In genomic region chr16:83898463-83899271, GRCh38 we compare ENCODE assay signal across 1 cellular context.
A peak's percentile ranks its signal among the peaks of the same experiment; 100 is the strongest.
TF ChIP-seq lines count a peak whose summit lies in the region.

Gene MLYCD, plus strand, starts transcription at chr16:83899115. Its CDS starts 30 bp downstream, at chr16:83899145.

TF ChIP-seq in K562, 482 proteins besides CTCF, POLR2A, EP300 and RAD21 (continued from another document):
- TF ChIP-seq SAP30 (IDR thresholded peaks at IDR 0.05; ENCODE audit: borderline replicate concordance, insufficient read depth, low read depth, low read length, poor library complexity, severe bottlenecking), result peak; percentile 94
- TF ChIP-seq C11orf30 (IDR thresholded peaks at IDR 0.05; ENCODE audit: low read depth), result no peak
- TF ChIP-seq MYC (IDR thresholded peaks at IDR 0.05; ENCODE audit: low read depth, low read length), result peak; percentile 21; the same call in 1 of the 2 replicates
- no peak for TF ChIP-seq MYC (CRISPR knock-in tag; IDR thresholded peaks at IDR 0.05; ENCODE audit: borderline replicate concordance, low read depth)
- TF ChIP-seq RBM15 (IDR thresholded peaks at IDR 0.05; ENCODE audit: insufficient read depth, low read length), result no peak
- TF ChIP-seq ETV5 (CRISPR knock-in tag; IDR thresholded peaks at IDR 0.05; ENCODE audit: low read depth), result 0 out of 2 replicates have a peak, but pooled peaks have one; percentile 12
- TF ChIP-seq CBX2 (IDR thresholded peaks at IDR 0.05; ENCODE audit: insufficient read depth, low read length, poor library complexity, severe bottlenecking), result no peak
- TF ChIP-seq STAT6 (CRISPR knock-in tag; IDR thresholded peaks at IDR 0.05), result no peak
- 0 out of 4 replicates have a peak, but pooled peaks of 1 of the 2 experiments have one; percentile 3 for TF ChIP-seq MAZ (CRISPR knock-in tag; conservative IDR thresholded peaks at IDR 0.05 in 1 of 2, IDR thresholded peaks at IDR 0.05 in 1 of 2)
- TF ChIP-seq PREB (CRISPR knock-in tag; IDR thresholded peaks at IDR 0.05), result 0 out of 2 replicates have a peak, but pooled peaks have one; percentile 46
- TF ChIP-seq GTF2B (IDR thresholded peaks at IDR 0.05; ENCODE audit: extremely low read depth, insufficient read length), result no peak
- TF ChIP-seq HMGXB4 (CRISPR knock-in tag; IDR thresholded peaks at IDR 0.05), result no peak
